1 cellular context compared by ENCODE assay signal in the genomic region with DNA sequence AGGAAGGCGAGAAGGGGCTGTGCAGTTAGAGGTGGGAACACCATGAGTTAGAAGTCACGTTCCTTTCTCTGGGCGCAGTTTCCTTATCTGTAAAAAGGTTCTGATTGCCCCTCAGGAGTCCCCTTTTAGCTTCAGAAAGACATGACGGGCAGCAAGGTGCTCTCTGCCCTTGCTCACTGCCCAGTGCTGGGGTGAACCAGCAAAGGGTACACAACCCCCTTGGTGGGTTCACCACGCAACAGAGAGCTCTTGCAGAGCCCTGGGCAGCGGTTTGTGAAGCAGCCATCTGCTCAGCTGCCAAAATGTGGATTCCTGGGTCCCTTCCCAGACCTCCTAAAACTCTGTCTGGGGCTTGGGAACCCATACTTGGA.
TF ChIP-seq lines count a peak whose summit lies in the region.

No MANE protein-coding gene starts in this region.

TF ChIP-seq in GM12878, 131 proteins besides CTCF, POLR2A, EP300 and RAD21:
- TF ChIP-seq TCF3 (IDR thresholded peaks at IDR 0.05; ENCODE audit: borderline replicate concordance, insufficient read depth, low read depth, low read length) (no peak), NBN (IDR thresholded peaks at IDR 0.05) (no peak), BHLHE40 (IDR thresholded peaks at IDR 0.05; ENCODE audit: borderline replicate concordance in 1 of 2, low read depth in 2 of 2, low read length in 1 of 2) (peak in 1 of 2 experiments; percentile 43; a peak in 1 of 4 replicates), IRF4 (IDR thresholded peaks at IDR 0.05; ENCODE audit: low read depth, low read length) (no peak), MEF2A (IDR thresholded peaks at IDR 0.05; ENCODE audit: insufficient read depth, low read depth, low read length) (no peak), CREB1 (IDR thresholded peaks at IDR 0.05; ENCODE audit: low read depth) (no peak), SMARCA5 (IDR thresholded peaks at IDR 0.05) (no peak), PML (IDR thresholded peaks at IDR 0.05; ENCODE audit: low read length) (no peak), ZZZ3 (IDR thresholded peaks at IDR 0.05; ENCODE audit: control insufficient read depth, insufficient read length, low read depth) (no peak), YY1 (IDR thresholded peaks at IDR 0.05; ENCODE audit: low read depth, low read length) (peak; percentile 3; the same call in 1 of the 2 replicates)
- TF ChIP-seq, protein P1, sequence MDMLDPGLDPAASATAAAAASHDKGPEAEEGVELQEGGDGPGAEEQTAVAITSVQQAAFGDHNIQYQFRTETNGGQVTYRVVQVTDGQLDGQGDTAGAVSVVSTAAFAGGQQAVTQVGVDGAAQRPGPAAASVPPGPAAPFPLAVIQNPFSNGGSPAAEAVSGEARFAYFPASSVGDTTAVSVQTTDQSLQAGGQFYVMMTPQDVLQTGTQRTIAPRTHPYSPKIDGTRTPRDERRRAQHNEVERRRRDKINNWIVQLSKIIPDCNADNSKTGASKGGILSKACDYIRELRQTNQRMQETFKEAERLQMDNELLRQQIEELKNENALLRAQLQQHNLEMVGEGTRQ (IDR thresholded peaks at IDR 0.05; ENCODE audit: borderline replicate concordance, low read depth, low read length) = no peak
- TF ChIP-seq, protein P2, sequence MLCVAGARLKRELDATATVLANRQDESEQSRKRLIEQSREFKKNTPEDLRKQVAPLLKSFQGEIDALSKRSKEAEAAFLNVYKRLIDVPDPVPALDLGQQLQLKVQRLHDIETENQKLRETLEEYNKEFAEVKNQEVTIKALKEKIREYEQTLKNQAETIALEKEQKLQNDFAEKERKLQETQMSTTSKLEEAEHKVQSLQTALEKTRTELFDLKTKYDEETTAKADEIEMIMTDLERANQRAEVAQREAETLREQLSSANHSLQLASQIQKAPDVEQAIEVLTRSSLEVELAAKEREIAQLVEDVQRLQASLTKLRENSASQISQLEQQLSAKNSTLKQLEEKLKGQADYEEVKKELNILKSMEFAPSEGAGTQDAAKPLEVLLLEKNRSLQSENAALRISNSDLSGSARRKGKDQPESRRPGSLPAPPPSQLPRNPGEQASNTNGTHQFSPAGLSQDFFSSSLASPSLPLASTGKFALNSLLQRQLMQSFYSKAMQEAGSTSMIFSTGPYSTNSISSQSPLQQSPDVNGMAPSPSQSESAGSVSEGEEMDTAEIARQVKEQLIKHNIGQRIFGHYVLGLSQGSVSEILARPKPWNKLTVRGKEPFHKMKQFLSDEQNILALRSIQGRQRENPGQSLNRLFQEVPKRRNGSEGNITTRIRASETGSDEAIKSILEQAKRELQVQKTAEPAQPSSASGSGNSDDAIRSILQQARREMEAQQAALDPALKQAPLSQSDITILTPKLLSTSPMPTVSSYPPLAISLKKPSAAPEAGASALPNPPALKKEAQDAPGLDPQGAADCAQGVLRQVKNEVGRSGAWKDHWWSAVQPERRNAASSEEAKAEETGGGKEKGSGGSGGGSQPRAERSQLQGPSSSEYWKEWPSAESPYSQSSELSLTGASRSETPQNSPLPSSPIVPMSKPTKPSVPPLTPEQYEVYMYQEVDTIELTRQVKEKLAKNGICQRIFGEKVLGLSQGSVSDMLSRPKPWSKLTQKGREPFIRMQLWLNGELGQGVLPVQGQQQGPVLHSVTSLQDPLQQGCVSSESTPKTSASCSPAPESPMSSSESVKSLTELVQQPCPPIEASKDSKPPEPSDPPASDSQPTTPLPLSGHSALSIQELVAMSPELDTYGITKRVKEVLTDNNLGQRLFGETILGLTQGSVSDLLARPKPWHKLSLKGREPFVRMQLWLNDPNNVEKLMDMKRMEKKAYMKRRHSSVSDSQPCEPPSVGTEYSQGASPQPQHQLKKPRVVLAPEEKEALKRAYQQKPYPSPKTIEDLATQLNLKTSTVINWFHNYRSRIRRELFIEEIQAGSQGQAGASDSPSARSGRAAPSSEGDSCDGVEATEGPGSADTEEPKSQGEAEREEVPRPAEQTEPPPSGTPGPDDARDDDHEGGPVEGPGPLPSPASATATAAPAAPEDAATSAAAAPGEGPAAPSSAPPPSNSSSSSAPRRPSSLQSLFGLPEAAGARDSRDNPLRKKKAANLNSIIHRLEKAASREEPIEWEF (IDR thresholded peaks at IDR 0.05; ENCODE audit: insufficient replicate concordance, low read depth, low read length) = no peak
- TF ChIP-seq, protein P3, sequence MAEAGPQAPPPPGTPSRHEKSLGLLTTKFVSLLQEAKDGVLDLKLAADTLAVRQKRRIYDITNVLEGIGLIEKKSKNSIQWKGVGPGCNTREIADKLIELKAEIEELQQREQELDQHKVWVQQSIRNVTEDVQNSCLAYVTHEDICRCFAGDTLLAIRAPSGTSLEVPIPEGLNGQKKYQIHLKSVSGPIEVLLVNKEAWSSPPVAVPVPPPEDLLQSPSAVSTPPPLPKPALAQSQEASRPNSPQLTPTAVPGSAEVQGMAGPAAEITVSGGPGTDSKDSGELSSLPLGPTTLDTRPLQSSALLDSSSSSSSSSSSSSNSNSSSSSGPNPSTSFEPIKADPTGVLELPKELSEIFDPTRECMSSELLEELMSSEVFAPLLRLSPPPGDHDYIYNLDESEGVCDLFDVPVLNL (IDR thresholded peaks at IDR 0.05; ENCODE audit: low read depth, low read length) = no peak
- TF ChIP-seq, protein P4, sequence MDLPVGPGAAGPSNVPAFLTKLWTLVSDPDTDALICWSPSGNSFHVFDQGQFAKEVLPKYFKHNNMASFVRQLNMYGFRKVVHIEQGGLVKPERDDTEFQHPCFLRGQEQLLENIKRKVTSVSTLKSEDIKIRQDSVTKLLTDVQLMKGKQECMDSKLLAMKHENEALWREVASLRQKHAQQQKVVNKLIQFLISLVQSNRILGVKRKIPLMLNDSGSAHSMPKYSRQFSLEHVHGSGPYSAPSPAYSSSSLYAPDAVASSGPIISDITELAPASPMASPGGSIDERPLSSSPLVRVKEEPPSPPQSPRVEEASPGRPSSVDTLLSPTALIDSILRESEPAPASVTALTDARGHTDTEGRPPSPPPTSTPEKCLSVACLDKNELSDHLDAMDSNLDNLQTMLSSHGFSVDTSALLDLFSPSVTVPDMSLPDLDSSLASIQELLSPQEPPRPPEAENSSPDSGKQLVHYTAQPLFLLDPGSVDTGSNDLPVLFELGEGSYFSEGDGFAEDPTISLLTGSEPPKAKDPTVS (IDR thresholded peaks at IDR 0.05; ENCODE audit: low read depth, low read length) = no peak
- TF ChIP-seq, protein P5, sequence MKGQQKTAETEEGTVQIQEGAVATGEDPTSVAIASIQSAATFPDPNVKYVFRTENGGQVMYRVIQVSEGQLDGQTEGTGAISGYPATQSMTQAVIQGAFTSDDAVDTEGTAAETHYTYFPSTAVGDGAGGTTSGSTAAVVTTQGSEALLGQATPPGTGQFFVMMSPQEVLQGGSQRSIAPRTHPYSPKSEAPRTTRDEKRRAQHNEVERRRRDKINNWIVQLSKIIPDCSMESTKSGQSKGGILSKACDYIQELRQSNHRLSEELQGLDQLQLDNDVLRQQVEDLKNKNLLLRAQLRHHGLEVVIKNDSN (IDR thresholded peaks at IDR 0.05; ENCODE audit: borderline replicate concordance, extremely low read length, insufficient read depth, low read depth, low read length) = no peak
